2 cellular contexts compared by ENCODE assay signal in genomic region chr19:17920527-17920926, GRCh38.
TF ChIP-seq lines count a peak whose summit lies in the region.

No MANE protein-coding gene starts in this region.

TF ChIP-seq in HEK293, 187 proteins besides CTCF, POLR2A, EP300 and RAD21:
- TF ChIP-seq ZNF792 (tag by site-specific recombination; IDR thresholded peaks at IDR 0.05) = no peak
- peak; percentile 96 for TF ChIP-seq ZNF280D (tag by site-specific recombination; IDR thresholded peaks at IDR 0.05)
- TF ChIP-seq ZNF148 (tag by site-specific recombination; IDR thresholded peaks at IDR 0.05; ENCODE audit: borderline replicate concordance) = no peak

TF ChIP-seq in H1, 55 proteins besides CTCF, POLR2A, EP300 and RAD21:
- TF ChIP-seq KDM1A (IDR thresholded peaks at IDR 0.05; ENCODE audit: borderline replicate concordance, low read length) (0 out of 2 replicates have a peak, but pooled peaks have one; percentile 17), PHF8 (conservative IDR thresholded peaks at IDR 0.05; ENCODE audit: low read depth, low read length) (no peak)
